Comparison of ENCODE assay signal across 16 cellular contexts in the genomic region with DNA sequence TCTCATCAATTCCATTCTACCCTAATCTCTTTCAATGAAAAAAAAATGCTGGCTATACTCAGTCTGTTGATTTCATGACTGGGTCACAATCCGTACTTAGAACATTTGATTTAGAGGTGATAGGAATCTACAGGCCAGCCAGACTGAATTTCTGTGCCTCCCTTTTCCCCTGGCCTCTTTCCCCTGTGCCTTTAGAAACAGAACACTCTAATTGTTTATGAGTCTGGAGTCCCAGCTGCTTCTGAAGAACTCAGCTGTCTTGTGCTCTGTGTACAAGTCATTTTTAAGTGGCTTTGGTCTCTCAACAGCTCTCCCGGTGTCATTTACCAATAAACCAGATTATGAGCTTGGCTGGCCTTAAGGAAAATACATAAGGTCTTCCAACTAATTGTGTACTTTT.
DNase-seq lines count a peak whose midpoint lies in the region; ATAC-seq and TF ChIP-seq lines count a peak whose summit lies in the region.
"Had no signal": no experiment of that assay in that cellular context is flagged by ENCODE, and none has a peak within 500 bp of the region (broad histone marks: within the 10 kb centered on the region; RNA-seq: fewer than 3 reads in every experiment).

No MANE protein-coding gene starts in this region.

- DNase-seq in heart left ventricle (no peak), cardiac septum (ENCODE audit: low spot score) (no peak), esophagus muscularis mucosa (ENCODE audit: extremely low spot score) (no peak), myocyte (ENCODE audit: low read depth) (peak; percentile 72), upper lobe of left lung (no peak), activated gamma-delta T cell treated with Interleukin-2 at 50 U/mL for 16 hours (no peak)
- DNase-seq: activated CD4-positive, alpha-beta T cell treated with anti-CD3 and anti-CD28 coated beads, Interleukin-2, amount 50 U/mL, for 48 hours; CD8-positive, alpha-beta T cell; cortex of kidney; MM.1S; NCI-H2107; occipital lobe; substantia nigra had no signal

- no peaks in the 10 kb centered on the region for H3K27me3 ChIP-seq in heart left ventricle
- H3K27me3 ChIP-seq in esophagus muscularis mucosa: no peaks in the 10 kb centered on the region
- H3K27me3 ChIP-seq in upper lobe of left lung: no peaks in the 10 kb centered on the region
- H3K27me3 ChIP-seq: SJSA1 had no signal

- TF ChIP-seq POLR2A in heart left ventricle (IDR thresholded peaks at IDR 0.05) (no peak), esophagus muscularis mucosa (IDR thresholded peaks at IDR 0.05; ENCODE audit: low read depth) (no peak), upper lobe of left lung (IDR thresholded peaks at IDR 0.05) (no peak)

- H3K27ac ChIP-seq in heart left ventricle: peak overlapping the region in 11 of 12 donors; percentile 2 to 73 (median 29)
- peak overlapping the region; percentile 53 to 72 (median 65) for H3K27ac ChIP-seq in esophagus muscularis mucosa (replicated peaks in 1 of 4)
- peak overlapping the region in 3 of 4 donors; percentile 49 to 70 (median 64) for H3K27ac ChIP-seq in upper lobe of left lung
- H3K27ac ChIP-seq: SJSA1 had no signal

- H3K36me3 ChIP-seq in heart left ventricle: peaks cover 0 to 48% (median 9%) of the 10 kb centered on the region in 9 donors
- H3K36me3 ChIP-seq in esophagus muscularis mucosa: peaks cover 12 to 42% (median 24%) of the 10 kb centered on the region in 4 donors
- H3K36me3 ChIP-seq in upper lobe of left lung: peaks cover 0 to 10% (median 0%) of the 10 kb centered on the region in 4 donors
- H3K36me3 ChIP-seq: SJSA1 had no signal

- ATAC-seq in heart left ventricle (peak; percentile 39 to 60 (median 50)), upper lobe of left lung (ENCODE audit: low FRiP score in 2 of 2) (no peak), GM21619 (IDR thresholded peaks at IDR 0.05; ENCODE audit: unreplicated experiment) (no peak), HG03378 (IDR thresholded peaks at IDR 0.05; ENCODE audit: unreplicated experiment) (no peak)
- ATAC-seq: CD8-positive, alpha-beta T cell had no signal

- 41 to 67% (median 48%) methylated on average over 2 of the region's 2 CpGs for WGBS in heart left ventricle, 4 donors
- 29% methylated on average over 2 of the region's 2 CpGs for WGBS in esophagus muscularis mucosa
- WGBS in upper lobe of left lung, 2 donors: 56 to 68% methylated on average over 2 of the region's 2 CpGs

- intact Hi-C loops in heart left ventricle (cut with DNase I) (loop anchor here in 2 of 10 donors (5.0 to 10.0 kb wide), 2 partner anchors 88 to 100 kb away; no protein-coding TSS in a partner anchor), cardiac septum (cut with DNase I) (no loop called here), esophagus muscularis mucosa (cut with DNase I) (loop anchor here (10.0 kb wide), 1 partner anchor 100 kb away; no protein-coding TSS in a partner anchor)

- H3K4me1 ChIP-seq in heart left ventricle: peaks cover 3 to 51% (median 28%) of the 10 kb centered on the region in 12 donors
- H3K4me1 ChIP-seq in esophagus muscularis mucosa: peaks cover 19 to 72% (median 57%) of the 10 kb centered on the region in 4 donors
- peaks cover 6 to 32% (median 15%) of the 10 kb centered on the region in 4 donors for H3K4me1 ChIP-seq in upper lobe of left lung
- H3K4me1 ChIP-seq: SJSA1 had no signal

- H3K9me3 ChIP-seq in heart left ventricle (no peaks in the 10 kb centered on the region), esophagus muscularis mucosa (no peaks in the 10 kb centered on the region), upper lobe of left lung (no peaks in the 10 kb centered on the region)
- H3K9me3 ChIP-seq: SJSA1 had no signal

- H3K4me3 ChIP-seq in heart left ventricle: no peak overlapping the region
- no peak overlapping the region for H3K4me3 ChIP-seq in esophagus muscularis mucosa
- no peak overlapping the region for H3K4me3 ChIP-seq in upper lobe of left lung
- H3K4me3 ChIP-seq: SJSA1 had no signal

- no peak for TF ChIP-seq CTCF in heart left ventricle (IDR thresholded peaks at IDR 0.05)
- TF ChIP-seq CTCF in esophagus muscularis mucosa (IDR thresholded peaks at IDR 0.05): no peak
- TF ChIP-seq CTCF in upper lobe of left lung (IDR thresholded peaks at IDR 0.05): no peak

- TF ChIP-seq EP300 in esophagus muscularis mucosa (IDR thresholded peaks at IDR 0.05) (no peak), upper lobe of left lung (IDR thresholded peaks at IDR 0.05) (peak in 2 of 4 donors; percentile 2 to 33)

Comparison
In these comparisons a context has a peak if more than half of its experiments do, and no peak if none do; other contexts are left out.
1. ATAC-seq: peak in heart left ventricle (4 of 4); none in upper lobe of left lung (0 of 2), GM21619 (single experiment) and HG03378 (single experiment).
2. Peak in every context shown above with its lines, with median percentiles within 50 percentile points of each other: H3K27ac ChIP-seq.